In genomic region chr7:148773344-148773743, GRCh38 we compare ENCODE assay signal across 10 cellular contexts.
DNase-seq lines count a peak whose midpoint lies in the region; ATAC-seq lines count a peak whose summit lies in the region.
"Had no signal": no experiment of that assay in that cellular context is flagged by ENCODE, and none has a peak within 500 bp of the region (broad histone marks: within the 10 kb centered on the region; RNA-seq: fewer than 3 reads in every experiment).

No MANE protein-coding gene starts in this region.

- H3K23ac ChIP-seq in neuronal stem cell (ENCODE audit: low read depth, low read length, poor library complexity), result no peak overlapping the region

- no peak overlapping the region for H2BK120ac ChIP-seq in neuronal stem cell (ENCODE audit: low read depth, low read length)

- H4K8ac ChIP-seq in neuronal stem cell (ENCODE audit: low read depth, low read length), result no peak overlapping the region

- no peak overlapping the region for H3K4me3 ChIP-seq in neuronal stem cell (ENCODE audit: low read length in 2 of 2)
- H3K4me3 ChIP-seq: skin epidermis had no signal

- no peak overlapping the region for H2AK5ac ChIP-seq in neuronal stem cell (ENCODE audit: low read depth, low read length)

- H2AFZ ChIP-seq in neuronal stem cell (ENCODE audit: low read length), result no peak overlapping the region

- no peaks in the 10 kb centered on the region for H3K9me3 Mint-ChIP-seq in immature natural killer cell

- no peak overlapping the region for H2BK12ac ChIP-seq in neuronal stem cell (ENCODE audit: low read length)

- intact Hi-C loops in left colon (cut with DNase I, micrococcal nuclease), result no loop called here

- no peaks in the 10 kb centered on the region for H3K27me3 Mint-ChIP-seq in immature natural killer cell (ENCODE audit: low read depth in 3 of 3)

- H4K91ac ChIP-seq in neuronal stem cell (ENCODE audit: low read depth, low read length, poor library complexity), result no peak overlapping the region

- ATAC-seq in HG03196 (IDR thresholded peaks at IDR 0.05; ENCODE audit: unreplicated experiment), result peak; percentile 81
- no peak for ATAC-seq in left colon

- no CpG with 5 or more reads among the region's 10 CpGs for WGBS in neuronal stem cell (ENCODE audit: extremely low coverage in 2 of 2, insufficient read length in 2 of 2, insufficient replicate concordance in 1 of 2), 2 donors

- H3K27ac Mint-ChIP-seq in immature natural killer cell, result peak overlapping the region; percentile 85 to 95 (median 91)

- no peak overlapping the region for H3K18ac ChIP-seq in neuronal stem cell (ENCODE audit: low read length)

- H3K4me1 ChIP-seq in neuronal stem cell (ENCODE audit: control insufficient read depth in 2 of 2, insufficient read depth in 1 of 2, low read depth in 1 of 2, low read length in 2 of 2), result peaks cover 0 to 14% of the 10 kb centered on the region in 2 donors

- peaks cover 7 to 31% (median 11%) of the 10 kb centered on the region in 3 donors for H3K36me3 Mint-ChIP-seq in immature natural killer cell

- H3K79me1 ChIP-seq in neuronal stem cell (ENCODE audit: low read depth, low read length), result no peaks in the 10 kb centered on the region

- no peak overlapping the region for H3K9ac ChIP-seq in neuronal stem cell (ENCODE audit: low read depth, low read length, poor library complexity)

- H3K4ac ChIP-seq in neuronal stem cell (ENCODE audit: low read length), result no peak overlapping the region

- no peak overlapping the region for H2BK15ac ChIP-seq in neuronal stem cell (ENCODE audit: low read length)

- H3K27me3 ChIP-seq in neuronal stem cell (ENCODE audit: control insufficient read depth in 3 of 3, insufficient read depth in 3 of 3, low read depth in 1 of 3, low read length in 3 of 3), result no peaks in the 10 kb centered on the region

- no peak overlapping the region for H2BK5ac ChIP-seq in neuronal stem cell (ENCODE audit: low read length)

- H3K14ac ChIP-seq in neuronal stem cell (ENCODE audit: low read length), result no peak overlapping the region

- peaks cover 21 to 77% of the 10 kb centered on the region in 2 donors for H3K36me3 ChIP-seq in neuronal stem cell (replicated peaks in 1 of 2; ENCODE audit: control insufficient read depth in 2 of 2, insufficient read depth in 2 of 2, low read length in 2 of 2)

- peaks cover 55 to 59% of the 10 kb centered on the region in 2 donors for H3K4me1 Mint-ChIP-seq in immature natural killer cell

- H3K27ac ChIP-seq in neuronal stem cell (replicated peaks; ENCODE audit: low read length), result no peak overlapping the region
- H3K27ac ChIP-seq: C4-2B had no signal

- H3K4me3 Mint-ChIP-seq in immature natural killer cell, result peak overlapping the region; percentile 70 to 87 (median 83)

- H3K4me2 ChIP-seq in neuronal stem cell (ENCODE audit: insufficient read depth, low read length, poor library complexity, severe bottlenecking), result no peak overlapping the region

- DNase-seq in activated gamma-delta T cell treated with Interleukin-2 at 50 U/mL for 16 hours (peak; percentile 28), activated gamma-delta T cell (lab: John Stamatoyannopoulos, UW) (no peak), T-helper 22 cell (ENCODE audit: low read depth) (peak; percentile 20), immature natural killer cell (peak; percentile 62 to 73 (median 72)), NCI-H524 (lab: John Stamatoyannopoulos, UW) (no peak), neuronal stem cell (ENCODE audit: low spot score) (no peak), left colon (no peak)

- no peaks in the 10 kb centered on the region for H3K9me3 ChIP-seq in neuronal stem cell (replicated peaks in 1 of 2; ENCODE audit: control insufficient read depth in 2 of 2, insufficient read depth in 1 of 2, low read depth in 1 of 2, low read length in 2 of 2)

Comparison
In these comparisons a context has a peak if more than half of its experiments do, and no peak if none do; other contexts are left out.
1. DNase-seq: peak in activated gamma-delta T cell treated with Interleukin-2 at 50 U/mL for 16 hours (single experiment), T-helper 22 cell (single experiment) and immature natural killer cell (3 of 3); none in activated gamma-delta T cell (single experiment), NCI-H524 (0 of 2), neuronal stem cell (single experiment) and left colon (0 of 2).